In genomic region chr12:47812797-47813490, GRCh38 we compare ENCODE assay signal across 1 cellular context.
A peak's percentile ranks its signal among the peaks of the same experiment; 100 is the strongest.
TF ChIP-seq lines count a peak whose summit lies in the region.

No MANE protein-coding gene starts in this region.

TF ChIP-seq in WTC11, 78 proteins besides CTCF, POLR2A, EP300 and RAD21 (continued from another document):
- TF ChIP-seq, protein P1, sequence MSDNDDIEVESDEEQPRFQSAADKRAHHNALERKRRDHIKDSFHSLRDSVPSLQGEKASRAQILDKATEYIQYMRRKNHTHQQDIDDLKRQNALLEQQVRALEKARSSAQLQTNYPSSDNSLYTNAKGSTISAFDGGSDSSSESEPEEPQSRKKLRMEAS (CRISPR knock-in tag; IDR thresholded peaks at IDR 0.05), result peak; percentile 28; the same call in 1 of the 2 replicates
- no peak for TF ChIP-seq ZNF425 (CRISPR knock-in tag; conservative IDR thresholded peaks at IDR 0.05)
- TF ChIP-seq, protein P2, sequence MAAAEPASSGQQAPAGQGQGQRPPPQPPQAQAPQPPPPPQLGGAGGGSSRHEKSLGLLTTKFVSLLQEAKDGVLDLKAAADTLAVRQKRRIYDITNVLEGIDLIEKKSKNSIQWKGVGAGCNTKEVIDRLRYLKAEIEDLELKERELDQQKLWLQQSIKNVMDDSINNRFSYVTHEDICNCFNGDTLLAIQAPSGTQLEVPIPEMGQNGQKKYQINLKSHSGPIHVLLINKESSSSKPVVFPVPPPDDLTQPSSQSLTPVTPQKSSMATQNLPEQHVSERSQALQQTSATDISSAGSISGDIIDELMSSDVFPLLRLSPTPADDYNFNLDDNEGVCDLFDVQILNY (CRISPR knock-in tag; IDR thresholded peaks at IDR 0.05), result peak; percentile 53; the same call in 1 of the 2 replicates
TF ChIP-seq in WTC11: peak in this region for 8.
